13 cellular contexts compared by ENCODE assay signal in the genomic region with DNA sequence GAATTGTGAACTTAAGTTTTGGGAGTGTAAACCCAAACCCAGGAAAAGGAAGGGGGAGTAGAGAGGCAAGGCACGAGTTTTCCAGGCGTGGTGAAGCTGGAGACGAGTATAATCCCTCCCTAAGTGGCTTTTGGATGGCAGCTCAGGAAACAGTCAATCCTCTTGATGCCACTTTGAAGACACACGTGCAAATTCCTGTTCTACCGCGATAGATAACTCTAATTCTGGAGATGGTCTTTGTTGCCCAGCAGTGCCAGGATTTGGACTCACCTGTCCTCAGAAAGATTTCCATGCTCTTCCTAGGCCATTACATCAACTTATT. TPM values are rescaled to one million over a fixed set of nuclear protein-coding genes. Genes with fewer than 3 reads are reported as not detected.
DNase-seq lines count a peak whose midpoint lies in the region; ATAC-seq and TF ChIP-seq lines count a peak whose summit lies in the region.
"Had no signal": no experiment of that assay in that cellular context is flagged by ENCODE, and none has a peak within 500 bp of the region (broad histone marks: within the 10 kb centered on the region; RNA-seq: fewer than 3 reads in every experiment).

No MANE protein-coding gene starts in this region.

- in situ Hi-C loops in gastrocnemius medialis (cut with MboI; ENCODE audit: low sequenced_read_pairs in 4 of 4) = no loop called here

- TF ChIP-seq CTCF in gastrocnemius medialis (IDR thresholded peaks at IDR 0.05 in 4 of 5, conservative IDR thresholded peaks at IDR 0.05 in 1 of 5) (no peak), testis (IDR thresholded peaks at IDR 0.05) (no peak)

- WGBS in iPS DF 6.9 (ENCODE audit: insufficient coverage, insufficient read length) = no CpG with 5 or more reads among the region's 6 CpGs
- 4 to 14% methylated on average over 6 of the region's 6 CpGs for WGBS in testis, 2 donors

- intact Hi-C loops in gastrocnemius medialis (cut with DNase I; ENCODE audit: low total_unique reads) = no loop called here
- intact Hi-C loops in testis (cut with DNase I; ENCODE audit: low total_unique reads) = no loop called here

- DNase-seq in NCI-H345 treated with DMSO at 0.1 percent for 48 hours (lab: John Stamatoyannopoulos, UW; ENCODE audit: unreplicated experiment) (peak; percentile 33), NCI-H345 (lab: John Stamatoyannopoulos, UW) (no peak), NT2/D1 (ENCODE audit: low read depth, low spot score) (no peak), iPS DF 6.9 (ENCODE audit: low read depth, low spot score) (no peak), gastrocnemius medialis (no peak), NCI-H510A treated with DMSO at 0.1 percent for 48 hours (lab: John Stamatoyannopoulos, UW) (no peak), testis (no peak)
- DNase-seq: activated CD4-positive, CD25-positive, alpha-beta regulatory T cell treated with anti-CD3 and anti-CD28 coated beads, Interleukin-2, amount 50 U/mL, for 72 hours; amniotic stem cell; naive thymus-derived CD4-positive, alpha-beta T cell had no signal

- H3K4me3 ChIP-seq in NT2/D1 (ENCODE audit: insufficient read length, low read depth) (peak overlapping the region; percentile 45), iPS DF 6.9 (ENCODE audit: low read length) (peak overlapping the region; percentile 86; the same call in 1 of the 2 replicates), gastrocnemius medialis (peak overlapping the region; percentile 39 to 48 (median 46)), testis (peak overlapping the region in 1 of 2 donors; percentile 43)

- H3K27ac ChIP-seq in iPS DF 6.9 (ENCODE audit: low read length) (no peak overlapping the region), gastrocnemius medialis (no peak overlapping the region), testis (no peak overlapping the region)
- H3K27ac ChIP-seq: A549 had no signal

- H3K27me3 ChIP-seq in NT2/D1 (ENCODE audit: insufficient read depth, insufficient read length) = peaks cover 66% of the 10 kb centered on the region
- H3K27me3 ChIP-seq in iPS DF 6.9 (ENCODE audit: control insufficient read depth, insufficient read depth, low read length) = peaks cover 23% of the 10 kb centered on the region
- peaks cover 33 to 60% (median 49%) of the 10 kb centered on the region in 3 donors for H3K27me3 ChIP-seq in gastrocnemius medialis
- H3K27me3 ChIP-seq in testis = no peaks in the 10 kb centered on the region

- TF ChIP-seq POLR2A in gastrocnemius medialis (IDR thresholded peaks at IDR 0.05) (no peak), testis (IDR thresholded peaks at IDR 0.05) (no peak)

- no peak overlapping the region for H3K9ac ChIP-seq in NT2/D1 (ENCODE audit: insufficient read length, low read depth)

- H3K36me3 ChIP-seq in NT2/D1 (ENCODE audit: insufficient read depth, insufficient read length, low read length) (no peaks in the 10 kb centered on the region), iPS DF 6.9 (ENCODE audit: control insufficient read depth, insufficient read depth, low read length) (no peaks in the 10 kb centered on the region), gastrocnemius medialis (no peaks in the 10 kb centered on the region), testis (ENCODE audit: low read depth, missing control alignments) (no peaks in the 10 kb centered on the region)

- H3K9me3 ChIP-seq in NT2/D1 (ENCODE audit: insufficient read depth, low read length) (no peaks in the 10 kb centered on the region), iPS DF 6.9 (ENCODE audit: control insufficient read depth, insufficient read depth, low read length) (no peaks in the 10 kb centered on the region), gastrocnemius medialis (no peaks in the 10 kb centered on the region), testis (no peaks in the 10 kb centered on the region)
- H3K9me3 ChIP-seq: A549 had no signal

- H3K4me1 ChIP-seq in NT2/D1 (ENCODE audit: insufficient read depth, insufficient read length) (no peaks in the 10 kb centered on the region), iPS DF 6.9 (ENCODE audit: control insufficient read depth, insufficient read depth, low read length) (no peaks in the 10 kb centered on the region), gastrocnemius medialis (peaks cover 0 to 4% of the 10 kb centered on the region in 2 donors), testis (peaks cover 10% of the 10 kb centered on the region)

- ATAC-seq in gastrocnemius medialis (no peak), GM21381 (IDR thresholded peaks at IDR 0.05; ENCODE audit: unreplicated experiment) (no peak)
- ATAC-seq: naive thymus-derived CD4-positive, alpha-beta T cell had no signal

RNA-seq across cellular contexts. Expression of a gene that starts 2.0 kb away (rescaled TPM):
- total RNA-seq in gastrocnemius medialis (1 to 10 TPM in 3 of 4 donors, under 1 TPM in 1; 0.97 to 2.2 (median 2.0) TPM), testis (1 to 10 TPM; 1.3 TPM)
- 0.87 TPM for polyA plus RNA-seq in testis (ENCODE audit: insufficient read depth, low read depth, low replicate concordance)
- total RNA-seq: naive thymus-derived CD4-positive, alpha-beta T cell had no signal
- polyA plus RNA-seq: A549; IgD-negative memory B cell; naive thymus-derived CD4-positive, alpha-beta T cell had no signal

RNA-seq across cellular contexts. Expression of a gene that starts 38.7 kb away (rescaled TPM):
- total RNA-seq in gastrocnemius medialis (10 to 100 TPM in 1 of 4 donors, 1 to 10 TPM in 3; 4.0 to 10.6 (median 6.8) TPM), testis (10 to 100 TPM; 55.8 to 62.6 TPM)
- 24.6 TPM for polyA plus RNA-seq in testis (ENCODE audit: insufficient read depth, low read depth, low replicate concordance)
- polyA plus RNA-seq: naive thymus-derived CD4-positive, alpha-beta T cell had no signal

Comparison
In these comparisons a context has a peak if more than half of its experiments do, and no peak if none do; other contexts are left out.
1. RNA of a gene that starts 38.7 kb away (total RNA-seq): 55.8 to 62.6 TPM in testis; 4.0 to 10.6 TPM in gastrocnemius medialis; every median in the first group is over 4 times any median in the second.